In genomic region chr3:147412917-147413711, GRCh38 we compare ENCODE assay signal across 9 cellular contexts. TPM values are rescaled to one million over a fixed set of nuclear protein-coding genes. Genes with fewer than 3 reads are reported as not detected.
DNase-seq lines count a peak whose midpoint lies in the region; ATAC-seq and TF ChIP-seq lines count a peak whose summit lies in the region.
"Had no signal": no experiment of that assay in that cellular context is flagged by ENCODE, and none has a peak within 500 bp of the region (broad histone marks: within the 10 kb centered on the region; RNA-seq: fewer than 3 reads in every experiment).

No MANE protein-coding gene starts in this region.

- no peaks in the 10 kb centered on the region for H3K9me3 ChIP-seq in ES-I3 (ENCODE audit: control insufficient read depth, insufficient read depth, low read length)

- H3K4me3 Mint-ChIP-seq in osteocyte (ENCODE audit: unreplicated experiment), result peak overlapping the region; percentile 85

- no peak for ATAC-seq in HG03196 (IDR thresholded peaks at IDR 0.05; ENCODE audit: unreplicated experiment)

- DNase-seq in epidermal melanocyte (ENCODE audit: insufficient read length, low spot score) (peak; percentile 12), osteocyte (ENCODE audit: extremely low spot score, unreplicated experiment) (no peak), glomerular visceral epithelial cell (ENCODE audit: extremely low spot score) (no peak), HEK293T (ENCODE audit: extremely low spot score) (no peak), NCI-H446 treated with DMSO at 0.1 percent for 48 hours (lab: John Stamatoyannopoulos, UW) (no peak)

- TF ChIP-seq CTCF in WI38 (IDR thresholded peaks at IDR 0.05; ENCODE audit: low read depth, low read length), result no peak
- TF ChIP-seq CTCF in osteocyte (IDR thresholded peaks at IDR 0.05), result no peak

- H3K4me1 ChIP-seq in ES-I3 (ENCODE audit: insufficient read depth, low read length), result peaks cover 8% of the 10 kb centered on the region

- peak overlapping the region; percentile 91 for H3K27ac Mint-ChIP-seq in osteocyte (ENCODE audit: unreplicated experiment)

- no peaks in the 10 kb centered on the region for H3K36me3 ChIP-seq in ES-I3 (ENCODE audit: insufficient read depth, low read length)

- POLR2A ChIA-PET in HEK293T (lab: Yijun Ruan, JAX), result no interaction called here

- CTCF ChIA-PET in HEK293T (lab: Yijun Ruan, JAX), result no interaction called here

- peaks cover 47% of the 10 kb centered on the region for H3K36me3 Mint-ChIP-seq in osteocyte (ENCODE audit: unreplicated experiment)

- H3K4me1 Mint-ChIP-seq in osteocyte (ENCODE audit: unreplicated experiment), result peaks cover 42% of the 10 kb centered on the region

- H3K9me3 Mint-ChIP-seq in osteocyte (ENCODE audit: unreplicated experiment), result no peaks in the 10 kb centered on the region

- H3K9ac ChIP-seq in ES-I3 (ENCODE audit: low read depth, low read length), result peak overlapping the region; percentile 39; the same call in 1 of the 2 replicates

- no peaks in the 10 kb centered on the region for H3K27me3 Mint-ChIP-seq in osteocyte (ENCODE audit: unreplicated experiment)

- peak overlapping the region; percentile 22 for H3K4me3 ChIP-seq in WI38 (ENCODE audit: low read depth, low read length)

TF ChIP-seq in HEK293T, 16 proteins besides CTCF, POLR2A, EP300 and RAD21:
- TF ChIP-seq FOXM1 (IDR thresholded peaks at IDR 0.05; ENCODE audit: borderline replicate concordance), result no peak
- TF ChIP-seq LEF1 (IDR thresholded peaks at IDR 0.05; ENCODE audit: borderline replicate concordance), result no peak
- TF ChIP-seq CTBP1 (IDR thresholded peaks at IDR 0.05; ENCODE audit: borderline replicate concordance), result no peak
- no peak for TF ChIP-seq TARDBP (IDR thresholded peaks at IDR 0.05)
- no peak for TF ChIP-seq FOXA1 (IDR thresholded peaks at IDR 0.05)
- no peak for TF ChIP-seq SUZ12 (IDR thresholded peaks at IDR 0.05)
- no peak for TF ChIP-seq HDGF (IDR thresholded peaks at IDR 0.05; ENCODE audit: borderline replicate concordance)
- no peak for TF ChIP-seq NFRKB (IDR thresholded peaks at IDR 0.05)
- TF ChIP-seq, protein P1, sequence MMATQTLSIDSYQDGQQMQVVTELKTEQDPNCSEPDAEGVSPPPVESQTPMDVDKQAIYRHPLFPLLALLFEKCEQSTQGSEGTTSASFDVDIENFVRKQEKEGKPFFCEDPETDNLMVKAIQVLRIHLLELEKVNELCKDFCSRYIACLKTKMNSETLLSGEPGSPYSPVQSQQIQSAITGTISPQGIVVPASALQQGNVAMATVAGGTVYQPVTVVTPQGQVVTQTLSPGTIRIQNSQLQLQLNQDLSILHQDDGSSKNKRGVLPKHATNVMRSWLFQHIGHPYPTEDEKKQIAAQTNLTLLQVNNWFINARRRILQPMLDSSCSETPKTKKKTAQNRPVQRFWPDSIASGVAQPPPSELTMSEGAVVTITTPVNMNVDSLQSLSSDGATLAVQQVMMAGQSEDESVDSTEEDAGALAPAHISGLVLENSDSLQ (IDR thresholded peaks at IDR 0.05), result no peak
- TF ChIP-seq ARNT (IDR thresholded peaks at IDR 0.05), result no peak
- no peak for TF ChIP-seq ELF4 (IDR thresholded peaks at IDR 0.05)
- TF ChIP-seq FOXK2 (IDR thresholded peaks at IDR 0.05), result no peak
- TF ChIP-seq SP1 (IDR thresholded peaks at IDR 0.05), result no peak

RNA-seq across cellular contexts. Expression of gene ZIC1, which starts 3.9 kb away (rescaled TPM):
- 89.9 and 96.9 TPM in 2 replicates for total RNA-seq in osteocyte
- total RNA-seq: bronchial epithelial cell had no signal

RNA-seq across cellular contexts. Expression of gene ZIC4, which starts 6.8 kb away (rescaled TPM):
- total RNA-seq in osteocyte, result 8.6 and 8.8 TPM in 2 replicates
- total RNA-seq: bronchial epithelial cell had no signal
